8 cellular contexts compared by ENCODE assay signal in genomic region chr19:35495107-35496064, GRCh38. TPM values are rescaled to one million over a fixed set of nuclear protein-coding genes. Genes with fewer than 3 reads are reported as not detected.
A peak's percentile ranks its signal among the peaks of the same experiment; 100 is the strongest.
DNase-seq lines count a peak whose midpoint lies in the region; ATAC-seq and TF ChIP-seq lines count a peak whose summit lies in the region.

No MANE protein-coding gene starts in this region.

- no peak overlapping the region for H2BK5ac ChIP-seq in mesenchymal stem cell (ENCODE audit: low read depth, low read length, poor library complexity, severe bottlenecking)

- H3K79me1 ChIP-seq in mesenchymal stem cell (replicated peaks; ENCODE audit: low read length, poor library complexity, severe bottlenecking), result no peaks in the 10 kb centered on the region

- peak; percentile 93 for TF ChIP-seq CTCF in AG10803 (conservative IDR thresholded peaks at IDR 0.05; ENCODE audit: low read length)
- peak; percentile 98 for TF ChIP-seq CTCF in activated CD8-positive, alpha-beta T cell treated with anti-CD3 and anti-CD28 coated beads for 36 hours (IDR thresholded peaks at IDR 0.05)

- no peak overlapping the region for H3K4me3 Mint-ChIP-seq in activated CD8-positive, alpha-beta T cell treated with anti-CD3 and anti-CD28 coated beads for 36 hours

- H3K27me3 Mint-ChIP-seq in activated CD8-positive, alpha-beta T cell treated with anti-CD3 and anti-CD28 coated beads for 36 hours, result peaks cover 5% of the 10 kb centered on the region

- H3K36me3 ChIP-seq in mesenchymal stem cell (ENCODE audit: control insufficient read depth in 1 of 2, insufficient read depth in 2 of 2, low read depth in 1 of 2, low read length in 2 of 2), result no peaks in the 10 kb centered on the region

- ATAC-seq in activated CD8-positive, alpha-beta T cell treated with anti-CD3 and anti-CD28 coated beads for 36 hours, result peak; percentile 100
- no peak for ATAC-seq in HG03439 (IDR thresholded peaks at IDR 0.05; ENCODE audit: unreplicated experiment)

- no peak overlapping the region for H3K27ac ChIP-seq in mesenchymal stem cell (ENCODE audit: low read length, poor library complexity, severe bottlenecking)

- no peak overlapping the region for H2AK5ac ChIP-seq in mesenchymal stem cell (ENCODE audit: low read length, severe bottlenecking)

- H3K4me1 ChIP-seq in mesenchymal stem cell (ENCODE audit: control insufficient read depth, insufficient read depth, low read depth, low read length), result peaks cover 5% of the 10 kb centered on the region

- peak overlapping the region; percentile 39 for H3K4me2 ChIP-seq in mesenchymal stem cell (ENCODE audit: low read length, poor library complexity, severe bottlenecking)

- POLR2A ChIA-PET in activated CD8-positive, alpha-beta T cell treated with anti-CD3 and anti-CD28 coated beads for 36 hours (lab: Charles Lee), result interaction anchor here (1.0 kb wide), 1 partner anchor 143 kb away, joined by 3 read pairs; no protein-coding TSS in a partner anchor

- DNase-seq in AG10803 (ENCODE audit: low read depth) (peak; percentile 60), GM19238 (ENCODE audit: insufficient read length, low spot score) (peak; percentile 87), NCI-H2227 treated with DMSO at 0.1 percent for 48 hours (lab: John Stamatoyannopoulos, UW) (peak; percentile 84), mesenchymal stem cell (peak; percentile 63)
- peak; percentile 84 for DNase-seq in activated CD8-positive, alpha-beta T cell treated with anti-CD3 and anti-CD28 coated beads for 36 hours
- DNase-seq in effector CD4-positive, alpha-beta T cell, result peak; percentile 51
- peak; percentile 62 to 70 for DNase-seq in stimulated activated CD8-positive, alpha-beta memory T cell treated with anti-CD3 and anti-CD28 coated beads, Interleukin-15, amount 100 ng/mL, for 48 hours (ENCODE audit: low read depth in 2 of 2)

- peak overlapping the region; percentile 36 for H3K9ac ChIP-seq in mesenchymal stem cell (ENCODE audit: low read length)

- H3K27ac Mint-ChIP-seq in activated CD8-positive, alpha-beta T cell treated with anti-CD3 and anti-CD28 coated beads for 36 hours, result no peak overlapping the region

- no peak overlapping the region for H4K91ac ChIP-seq in mesenchymal stem cell (ENCODE audit: low read length)

- H2BK120ac ChIP-seq in mesenchymal stem cell (ENCODE audit: low read depth, low read length), result no peak overlapping the region

- H4K8ac ChIP-seq in mesenchymal stem cell (ENCODE audit: low read length), result no peak overlapping the region

- H3K27me3 ChIP-seq in mesenchymal stem cell (ENCODE audit: control insufficient read depth in 1 of 2, insufficient read depth in 1 of 2, low read length in 2 of 2), result peaks cover 21 to 54% of the 10 kb centered on the region in 2 experiments

- intact Hi-C loops in activated CD8-positive, alpha-beta T cell treated with anti-CD3 and anti-CD28 coated beads for 36 hours (cut with micrococcal nuclease), result loop anchor here (2.0 kb wide), 1 partner anchor 143 kb away; no protein-coding TSS in a partner anchor

- peak overlapping the region in 1 of 2 experiments; percentile 66 for H3K18ac ChIP-seq in mesenchymal stem cell (ENCODE audit: low read depth in 1 of 2, low read length in 2 of 2)

- peak overlapping the region in 1 of 2 experiments; percentile 15 for H3K14ac ChIP-seq in mesenchymal stem cell (ENCODE audit: low read length in 2 of 2)

- CTCF ChIA-PET in activated CD8-positive, alpha-beta T cell treated with anti-CD3 and anti-CD28 coated beads for 36 hours (lab: Charles Lee), result interaction anchor here (0.6 to 5.2 kb wide), 52 partner anchors 10 to 443 kb away, joined by 3 to 45 read pairs (median 4); partner anchors contain the start of genes FFAR1 and FFAR3

- H3K9me3 ChIP-seq in mesenchymal stem cell (ENCODE audit: control insufficient read depth, low read length), result no peaks in the 10 kb centered on the region

- H2BK15ac ChIP-seq in mesenchymal stem cell (ENCODE audit: low read depth, poor library complexity, severe bottlenecking), result no peak overlapping the region

- no peaks in the 10 kb centered on the region for H3K9me3 Mint-ChIP-seq in activated CD8-positive, alpha-beta T cell treated with anti-CD3 and anti-CD28 coated beads for 36 hours

- no peak overlapping the region for H3K4ac ChIP-seq in mesenchymal stem cell (ENCODE audit: low read depth in 1 of 2, low read length in 2 of 2)

- no peak overlapping the region for H2AFZ ChIP-seq in mesenchymal stem cell (ENCODE audit: low read depth, low read length)

- no peak overlapping the region; the same call in 1 of the 2 replicates for H3K4me3 ChIP-seq in AG10803 (ENCODE audit: low read length)
- H3K4me3 ChIP-seq in mesenchymal stem cell (ENCODE audit: insufficient read depth in 1 of 2, low read depth in 1 of 2, low read length in 2 of 2), result peak overlapping the region in 1 of 2 experiments; percentile 56

- no peaks in the 10 kb centered on the region for H3K36me3 Mint-ChIP-seq in activated CD8-positive, alpha-beta T cell treated with anti-CD3 and anti-CD28 coated beads for 36 hours (ENCODE audit: low read depth)

- H3K4me1 Mint-ChIP-seq in activated CD8-positive, alpha-beta T cell treated with anti-CD3 and anti-CD28 coated beads for 36 hours (ENCODE audit: low read depth), result peaks cover 8% of the 10 kb centered on the region

- no peak overlapping the region for H2BK12ac ChIP-seq in mesenchymal stem cell (ENCODE audit: low read length in 2 of 2)

- 33% methylated on average over 29 of the region's 30 CpGs for WGBS in mesenchymal stem cell

- H3K23ac ChIP-seq in mesenchymal stem cell (ENCODE audit: low read length in 2 of 2), result no peak overlapping the region

RNA-seq across cellular contexts. Expression of gene KRTDAP, which starts 5.1 kb away (rescaled TPM):
- total RNA-seq in activated CD8-positive, alpha-beta T cell treated with anti-CD3 and anti-CD28 coated beads for 36 hours, result not detected
- not detected for polyA plus RNA-seq in mesenchymal stem cell (2013, experiment 1 of 2)
- polyA plus RNA-seq in mesenchymal stem cell (2013, experiment 2 of 2), result 0.12 TPM

RNA-seq across cellular contexts. Expression of gene DMKN, which starts 18.1 kb away (rescaled TPM):
- total RNA-seq in activated CD8-positive, alpha-beta T cell treated with anti-CD3 and anti-CD28 coated beads for 36 hours, result 1 to 10 TPM in 1 of 2 experiments, under 1 TPM in 1; 0.68 to 1.1 TPM
- polyA plus RNA-seq in mesenchymal stem cell (2013, experiment 1 of 2), result 11.3 TPM
- 11.6 TPM for polyA plus RNA-seq in mesenchymal stem cell (2013, experiment 2 of 2)

RNA-seq across cellular contexts. Expression of gene SBSN, which starts 32.7 kb away (rescaled TPM):
- not detected for total RNA-seq in activated CD8-positive, alpha-beta T cell treated with anti-CD3 and anti-CD28 coated beads for 36 hours
- 0.25 TPM for polyA plus RNA-seq in mesenchymal stem cell (2013, experiment 1 of 2)
- polyA plus RNA-seq in mesenchymal stem cell (2013, experiment 2 of 2), result 0.23 TPM

RNA-seq across cellular contexts. Expression of gene GAPDHS, which starts 37.9 kb away (rescaled TPM):
- total RNA-seq in activated CD8-positive, alpha-beta T cell treated with anti-CD3 and anti-CD28 coated beads for 36 hours, result not detected
- not detected for polyA plus RNA-seq in mesenchymal stem cell (2013, experiment 1 of 2)
- polyA plus RNA-seq in mesenchymal stem cell (2013, experiment 2 of 2), result not detected

RNA-seq across cellular contexts. Expression of gene FFAR2, which starts 47.3 kb away (rescaled TPM):
- not detected for total RNA-seq in activated CD8-positive, alpha-beta T cell treated with anti-CD3 and anti-CD28 coated beads for 36 hours
- polyA plus RNA-seq in mesenchymal stem cell (2013, experiment 1 of 2), result 0.06 TPM
- 0.12 TPM for polyA plus RNA-seq in mesenchymal stem cell (2013, experiment 2 of 2)
